In the genomic region with DNA sequence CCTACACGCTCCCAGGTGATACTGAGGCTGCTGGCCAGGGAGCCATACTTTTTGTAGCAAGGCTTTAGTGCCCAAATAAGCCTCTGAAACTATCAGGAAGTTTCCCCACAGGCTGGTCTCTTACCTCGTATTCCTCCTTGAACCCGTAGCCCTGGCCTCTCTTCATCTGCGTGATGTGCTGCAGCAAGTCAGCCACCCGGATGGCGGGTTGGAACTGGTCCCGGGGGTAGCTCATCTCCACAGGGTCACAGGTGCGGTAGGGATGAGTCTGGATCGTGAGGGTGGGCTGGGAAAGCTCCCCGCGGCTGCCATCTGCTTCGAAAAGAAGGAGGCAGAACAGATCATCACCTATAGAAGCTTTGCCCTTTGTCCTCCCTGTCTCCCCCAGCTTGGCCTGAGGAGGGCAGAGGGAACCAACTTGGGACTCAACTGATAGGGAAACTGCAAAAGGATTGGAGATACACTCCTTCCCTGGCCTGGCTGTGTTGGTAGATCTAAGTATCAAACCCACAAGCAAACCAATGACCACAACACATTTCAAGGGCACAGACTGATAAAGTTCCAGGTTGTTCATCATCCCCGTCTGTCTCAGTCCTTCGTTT, we compare ENCODE assay signal across 2 cellular contexts.
TF ChIP-seq lines count a peak whose summit lies in the region.

No MANE protein-coding gene starts in this region.

TF ChIP-seq in SK-N-SH, 30 proteins besides CTCF, POLR2A, EP300 and RAD21 (continued from another document):
- TF ChIP-seq, protein P1, sequence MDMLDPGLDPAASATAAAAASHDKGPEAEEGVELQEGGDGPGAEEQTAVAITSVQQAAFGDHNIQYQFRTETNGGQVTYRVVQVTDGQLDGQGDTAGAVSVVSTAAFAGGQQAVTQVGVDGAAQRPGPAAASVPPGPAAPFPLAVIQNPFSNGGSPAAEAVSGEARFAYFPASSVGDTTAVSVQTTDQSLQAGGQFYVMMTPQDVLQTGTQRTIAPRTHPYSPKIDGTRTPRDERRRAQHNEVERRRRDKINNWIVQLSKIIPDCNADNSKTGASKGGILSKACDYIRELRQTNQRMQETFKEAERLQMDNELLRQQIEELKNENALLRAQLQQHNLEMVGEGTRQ (IDR thresholded peaks at IDR 0.05; ENCODE audit: borderline replicate concordance, low read depth, low read length): no peak
- no peak for TF ChIP-seq RXRA (IDR thresholded peaks at IDR 0.05; ENCODE audit: borderline replicate concordance, low read depth)
- TF ChIP-seq, protein P2, sequence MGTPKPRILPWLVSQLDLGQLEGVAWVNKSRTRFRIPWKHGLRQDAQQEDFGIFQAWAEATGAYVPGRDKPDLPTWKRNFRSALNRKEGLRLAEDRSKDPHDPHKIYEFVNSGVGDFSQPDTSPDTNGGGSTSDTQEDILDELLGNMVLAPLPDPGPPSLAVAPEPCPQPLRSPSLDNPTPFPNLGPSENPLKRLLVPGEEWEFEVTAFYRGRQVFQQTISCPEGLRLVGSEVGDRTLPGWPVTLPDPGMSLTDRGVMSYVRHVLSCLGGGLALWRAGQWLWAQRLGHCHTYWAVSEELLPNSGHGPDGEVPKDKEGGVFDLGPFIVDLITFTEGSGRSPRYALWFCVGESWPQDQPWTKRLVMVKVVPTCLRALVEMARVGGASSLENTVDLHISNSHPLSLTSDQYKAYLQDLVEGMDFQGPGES (IDR thresholded peaks at IDR 0.05; ENCODE audit: low read depth, low read length): no peak
- TF ChIP-seq RCOR1 (IDR thresholded peaks at IDR 0.05; ENCODE audit: low read length): no peak
- no peak for TF ChIP-seq SIN3A (IDR thresholded peaks at IDR 0.05; ENCODE audit: borderline replicate concordance, low read depth, low read length)
- no peak for TF ChIP-seq RFX5 (IDR thresholded peaks at IDR 0.05; ENCODE audit: low read length)
- TF ChIP-seq, protein P3, sequence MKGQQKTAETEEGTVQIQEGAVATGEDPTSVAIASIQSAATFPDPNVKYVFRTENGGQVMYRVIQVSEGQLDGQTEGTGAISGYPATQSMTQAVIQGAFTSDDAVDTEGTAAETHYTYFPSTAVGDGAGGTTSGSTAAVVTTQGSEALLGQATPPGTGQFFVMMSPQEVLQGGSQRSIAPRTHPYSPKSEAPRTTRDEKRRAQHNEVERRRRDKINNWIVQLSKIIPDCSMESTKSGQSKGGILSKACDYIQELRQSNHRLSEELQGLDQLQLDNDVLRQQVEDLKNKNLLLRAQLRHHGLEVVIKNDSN (IDR thresholded peaks at IDR 0.05; ENCODE audit: borderline replicate concordance, low read depth): no peak
- no peak for TF ChIP-seq TEAD4 (IDR thresholded peaks at IDR 0.05; ENCODE audit: borderline replicate concordance, insufficient read depth)

TF ChIP-seq in WTC11, 78 proteins besides CTCF, POLR2A, EP300 and RAD21 (continued from another document):
- TF ChIP-seq, protein P4, sequence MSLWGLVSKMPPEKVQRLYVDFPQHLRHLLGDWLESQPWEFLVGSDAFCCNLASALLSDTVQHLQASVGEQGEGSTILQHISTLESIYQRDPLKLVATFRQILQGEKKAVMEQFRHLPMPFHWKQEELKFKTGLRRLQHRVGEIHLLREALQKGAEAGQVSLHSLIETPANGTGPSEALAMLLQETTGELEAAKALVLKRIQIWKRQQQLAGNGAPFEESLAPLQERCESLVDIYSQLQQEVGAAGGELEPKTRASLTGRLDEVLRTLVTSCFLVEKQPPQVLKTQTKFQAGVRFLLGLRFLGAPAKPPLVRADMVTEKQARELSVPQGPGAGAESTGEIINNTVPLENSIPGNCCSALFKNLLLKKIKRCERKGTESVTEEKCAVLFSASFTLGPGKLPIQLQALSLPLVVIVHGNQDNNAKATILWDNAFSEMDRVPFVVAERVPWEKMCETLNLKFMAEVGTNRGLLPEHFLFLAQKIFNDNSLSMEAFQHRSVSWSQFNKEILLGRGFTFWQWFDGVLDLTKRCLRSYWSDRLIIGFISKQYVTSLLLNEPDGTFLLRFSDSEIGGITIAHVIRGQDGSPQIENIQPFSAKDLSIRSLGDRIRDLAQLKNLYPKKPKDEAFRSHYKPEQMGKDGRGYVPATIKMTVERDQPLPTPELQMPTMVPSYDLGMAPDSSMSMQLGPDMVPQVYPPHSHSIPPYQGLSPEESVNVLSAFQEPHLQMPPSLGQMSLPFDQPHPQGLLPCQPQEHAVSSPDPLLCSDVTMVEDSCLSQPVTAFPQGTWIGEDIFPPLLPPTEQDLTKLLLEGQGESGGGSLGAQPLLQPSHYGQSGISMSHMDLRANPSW (CRISPR knock-in tag; conservative IDR thresholded peaks at IDR 0.05; ENCODE audit: low read depth): no peak
- TF ChIP-seq, protein P5, sequence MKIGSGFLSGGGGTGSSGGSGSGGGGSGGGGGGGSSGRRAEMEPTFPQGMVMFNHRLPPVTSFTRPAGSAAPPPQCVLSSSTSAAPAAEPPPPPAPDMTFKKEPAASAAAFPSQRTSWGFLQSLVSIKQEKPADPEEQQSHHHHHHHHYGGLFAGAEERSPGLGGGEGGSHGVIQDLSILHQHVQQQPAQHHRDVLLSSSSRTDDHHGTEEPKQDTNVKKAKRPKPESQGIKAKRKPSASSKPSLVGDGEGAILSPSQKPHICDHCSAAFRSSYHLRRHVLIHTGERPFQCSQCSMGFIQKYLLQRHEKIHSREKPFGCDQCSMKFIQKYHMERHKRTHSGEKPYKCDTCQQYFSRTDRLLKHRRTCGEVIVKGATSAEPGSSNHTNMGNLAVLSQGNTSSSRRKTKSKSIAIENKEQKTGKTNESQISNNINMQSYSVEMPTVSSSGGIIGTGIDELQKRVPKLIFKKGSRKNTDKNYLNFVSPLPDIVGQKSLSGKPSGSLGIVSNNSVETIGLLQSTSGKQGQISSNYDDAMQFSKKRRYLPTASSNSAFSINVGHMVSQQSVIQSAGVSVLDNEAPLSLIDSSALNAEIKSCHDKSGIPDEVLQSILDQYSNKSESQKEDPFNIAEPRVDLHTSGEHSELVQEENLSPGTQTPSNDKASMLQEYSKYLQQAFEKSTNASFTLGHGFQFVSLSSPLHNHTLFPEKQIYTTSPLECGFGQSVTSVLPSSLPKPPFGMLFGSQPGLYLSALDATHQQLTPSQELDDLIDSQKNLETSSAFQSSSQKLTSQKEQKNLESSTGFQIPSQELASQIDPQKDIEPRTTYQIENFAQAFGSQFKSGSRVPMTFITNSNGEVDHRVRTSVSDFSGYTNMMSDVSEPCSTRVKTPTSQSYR (CRISPR knock-in tag; IDR thresholded peaks at IDR 0.05): no peak
- TF ChIP-seq NR3C1 (CRISPR knock-in tag; conservative IDR thresholded peaks at IDR 0.05; ENCODE audit: low read depth) (no peak), SOX15 (CRISPR knock-in tag; IDR thresholded peaks at IDR 0.05) (no peak), SMAD3 (CRISPR knock-in tag; IDR thresholded peaks at IDR 0.05; ENCODE audit: borderline replicate concordance) (no peak), HMGA2 (CRISPR knock-in tag; IDR thresholded peaks at IDR 0.05) (no peak), KAT7 (CRISPR knock-in tag; IDR thresholded peaks at IDR 0.05; ENCODE audit: borderline replicate concordance) (no peak), GTF2I (CRISPR knock-in tag; conservative IDR thresholded peaks at IDR 0.05) (no peak), ATF1 (CRISPR knock-in tag; IDR thresholded peaks at IDR 0.05) (no peak), TCF7 (CRISPR knock-in tag; IDR thresholded peaks at IDR 0.05; ENCODE audit: low read depth) (no peak)
- TF ChIP-seq, protein P6, sequence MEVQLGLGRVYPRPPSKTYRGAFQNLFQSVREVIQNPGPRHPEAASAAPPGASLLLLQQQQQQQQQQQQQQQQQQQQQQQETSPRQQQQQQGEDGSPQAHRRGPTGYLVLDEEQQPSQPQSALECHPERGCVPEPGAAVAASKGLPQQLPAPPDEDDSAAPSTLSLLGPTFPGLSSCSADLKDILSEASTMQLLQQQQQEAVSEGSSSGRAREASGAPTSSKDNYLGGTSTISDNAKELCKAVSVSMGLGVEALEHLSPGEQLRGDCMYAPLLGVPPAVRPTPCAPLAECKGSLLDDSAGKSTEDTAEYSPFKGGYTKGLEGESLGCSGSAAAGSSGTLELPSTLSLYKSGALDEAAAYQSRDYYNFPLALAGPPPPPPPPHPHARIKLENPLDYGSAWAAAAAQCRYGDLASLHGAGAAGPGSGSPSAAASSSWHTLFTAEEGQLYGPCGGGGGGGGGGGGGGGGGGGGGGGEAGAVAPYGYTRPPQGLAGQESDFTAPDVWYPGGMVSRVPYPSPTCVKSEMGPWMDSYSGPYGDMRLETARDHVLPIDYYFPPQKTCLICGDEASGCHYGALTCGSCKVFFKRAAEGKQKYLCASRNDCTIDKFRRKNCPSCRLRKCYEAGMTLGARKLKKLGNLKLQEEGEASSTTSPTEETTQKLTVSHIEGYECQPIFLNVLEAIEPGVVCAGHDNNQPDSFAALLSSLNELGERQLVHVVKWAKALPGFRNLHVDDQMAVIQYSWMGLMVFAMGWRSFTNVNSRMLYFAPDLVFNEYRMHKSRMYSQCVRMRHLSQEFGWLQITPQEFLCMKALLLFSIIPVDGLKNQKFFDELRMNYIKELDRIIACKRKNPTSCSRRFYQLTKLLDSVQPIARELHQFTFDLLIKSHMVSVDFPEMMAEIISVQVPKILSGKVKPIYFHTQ (CRISPR knock-in tag; IDR thresholded peaks at IDR 0.05): no peak
- TF ChIP-seq, protein P7, sequence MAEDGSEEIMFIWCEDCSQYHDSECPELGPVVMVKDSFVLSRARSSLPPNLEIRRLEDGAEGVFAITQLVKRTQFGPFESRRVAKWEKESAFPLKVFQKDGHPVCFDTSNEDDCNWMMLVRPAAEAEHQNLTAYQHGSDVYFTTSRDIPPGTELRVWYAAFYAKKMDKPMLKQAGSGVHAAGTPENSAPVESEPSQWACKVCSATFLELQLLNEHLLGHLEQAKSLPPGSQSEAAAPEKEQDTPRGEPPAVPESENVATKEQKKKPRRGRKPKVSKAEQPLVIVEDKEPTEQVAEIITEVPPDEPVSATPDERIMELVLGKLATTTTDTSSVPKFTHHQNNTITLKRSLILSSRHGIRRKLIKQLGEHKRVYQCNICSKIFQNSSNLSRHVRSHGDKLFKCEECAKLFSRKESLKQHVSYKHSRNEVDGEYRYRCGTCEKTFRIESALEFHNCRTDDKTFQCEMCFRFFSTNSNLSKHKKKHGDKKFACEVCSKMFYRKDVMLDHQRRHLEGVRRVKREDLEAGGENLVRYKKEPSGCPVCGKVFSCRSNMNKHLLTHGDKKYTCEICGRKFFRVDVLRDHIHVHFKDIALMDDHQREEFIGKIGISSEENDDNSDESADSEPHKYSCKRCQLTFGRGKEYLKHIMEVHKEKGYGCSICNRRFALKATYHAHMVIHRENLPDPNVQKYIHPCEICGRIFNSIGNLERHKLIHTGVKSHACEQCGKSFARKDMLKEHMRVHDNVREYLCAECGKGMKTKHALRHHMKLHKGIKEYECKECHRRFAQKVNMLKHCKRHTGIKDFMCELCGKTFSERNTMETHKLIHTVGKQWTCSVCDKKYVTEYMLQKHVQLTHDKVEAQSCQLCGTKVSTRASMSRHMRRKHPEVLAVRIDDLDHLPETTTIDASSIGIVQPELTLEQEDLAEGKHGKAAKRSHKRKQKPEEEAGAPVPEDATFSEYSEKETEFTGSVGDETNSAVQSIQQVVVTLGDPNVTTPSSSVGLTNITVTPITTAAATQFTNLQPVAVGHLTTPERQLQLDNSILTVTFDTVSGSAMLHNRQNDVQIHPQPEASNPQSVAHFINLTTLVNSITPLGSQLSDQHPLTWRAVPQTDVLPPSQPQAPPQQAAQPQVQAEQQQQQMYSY (CRISPR knock-in tag; IDR thresholded peaks at IDR 0.05): no peak
- TF ChIP-seq, protein P8, sequence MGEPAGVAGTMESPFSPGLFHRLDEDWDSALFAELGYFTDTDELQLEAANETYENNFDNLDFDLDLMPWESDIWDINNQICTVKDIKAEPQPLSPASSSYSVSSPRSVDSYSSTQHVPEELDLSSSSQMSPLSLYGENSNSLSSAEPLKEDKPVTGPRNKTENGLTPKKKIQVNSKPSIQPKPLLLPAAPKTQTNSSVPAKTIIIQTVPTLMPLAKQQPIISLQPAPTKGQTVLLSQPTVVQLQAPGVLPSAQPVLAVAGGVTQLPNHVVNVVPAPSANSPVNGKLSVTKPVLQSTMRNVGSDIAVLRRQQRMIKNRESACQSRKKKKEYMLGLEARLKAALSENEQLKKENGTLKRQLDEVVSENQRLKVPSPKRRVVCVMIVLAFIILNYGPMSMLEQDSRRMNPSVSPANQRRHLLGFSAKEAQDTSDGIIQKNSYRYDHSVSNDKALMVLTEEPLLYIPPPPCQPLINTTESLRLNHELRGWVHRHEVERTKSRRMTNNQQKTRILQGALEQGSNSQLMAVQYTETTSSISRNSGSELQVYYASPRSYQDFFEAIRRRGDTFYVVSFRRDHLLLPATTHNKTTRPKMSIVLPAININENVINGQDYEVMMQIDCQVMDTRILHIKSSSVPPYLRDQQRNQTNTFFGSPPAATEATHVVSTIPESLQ (CRISPR knock-in tag; IDR thresholded peaks at IDR 0.05): no peak
- TF ChIP-seq, protein P9, sequence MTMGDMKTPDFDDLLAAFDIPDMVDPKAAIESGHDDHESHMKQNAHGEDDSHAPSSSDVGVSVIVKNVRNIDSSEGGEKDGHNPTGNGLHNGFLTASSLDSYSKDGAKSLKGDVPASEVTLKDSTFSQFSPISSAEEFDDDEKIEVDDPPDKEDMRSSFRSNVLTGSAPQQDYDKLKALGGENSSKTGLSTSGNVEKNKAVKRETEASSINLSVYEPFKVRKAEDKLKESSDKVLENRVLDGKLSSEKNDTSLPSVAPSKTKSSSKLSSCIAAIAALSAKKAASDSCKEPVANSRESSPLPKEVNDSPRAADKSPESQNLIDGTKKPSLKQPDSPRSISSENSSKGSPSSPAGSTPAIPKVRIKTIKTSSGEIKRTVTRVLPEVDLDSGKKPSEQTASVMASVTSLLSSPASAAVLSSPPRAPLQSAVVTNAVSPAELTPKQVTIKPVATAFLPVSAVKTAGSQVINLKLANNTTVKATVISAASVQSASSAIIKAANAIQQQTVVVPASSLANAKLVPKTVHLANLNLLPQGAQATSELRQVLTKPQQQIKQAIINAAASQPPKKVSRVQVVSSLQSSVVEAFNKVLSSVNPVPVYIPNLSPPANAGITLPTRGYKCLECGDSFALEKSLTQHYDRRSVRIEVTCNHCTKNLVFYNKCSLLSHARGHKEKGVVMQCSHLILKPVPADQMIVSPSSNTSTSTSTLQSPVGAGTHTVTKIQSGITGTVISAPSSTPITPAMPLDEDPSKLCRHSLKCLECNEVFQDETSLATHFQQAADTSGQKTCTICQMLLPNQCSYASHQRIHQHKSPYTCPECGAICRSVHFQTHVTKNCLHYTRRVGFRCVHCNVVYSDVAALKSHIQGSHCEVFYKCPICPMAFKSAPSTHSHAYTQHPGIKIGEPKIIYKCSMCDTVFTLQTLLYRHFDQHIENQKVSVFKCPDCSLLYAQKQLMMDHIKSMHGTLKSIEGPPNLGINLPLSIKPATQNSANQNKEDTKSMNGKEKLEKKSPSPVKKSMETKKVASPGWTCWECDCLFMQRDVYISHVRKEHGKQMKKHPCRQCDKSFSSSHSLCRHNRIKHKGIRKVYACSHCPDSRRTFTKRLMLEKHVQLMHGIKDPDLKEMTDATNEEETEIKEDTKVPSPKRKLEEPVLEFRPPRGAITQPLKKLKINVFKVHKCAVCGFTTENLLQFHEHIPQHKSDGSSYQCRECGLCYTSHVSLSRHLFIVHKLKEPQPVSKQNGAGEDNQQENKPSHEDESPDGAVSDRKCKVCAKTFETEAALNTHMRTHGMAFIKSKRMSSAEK (CRISPR knock-in tag; IDR thresholded peaks at IDR 0.05; ENCODE audit: borderline replicate concordance): no peak
